ENCODE assay signal across 25 cellular contexts in genomic region chr7:147861945-147862344, GRCh38.
"Had no signal": no experiment of that assay in that cellular context is flagged by ENCODE, and none has a peak within 500 bp of the region (broad histone marks: within the 10 kb centered on the region; RNA-seq: fewer than 3 reads in every experiment).

No MANE protein-coding gene starts in this region.

- H3K27me3 ChIP-seq: dorsolateral prefrontal cortex, esophagus muscularis mucosa, esophagus squamous epithelium, foreskin keratinocyte, gastrocnemius medialis, gastroesophageal sphincter, heart left ventricle, heart right ventricle, hepatocyte had no signal

- H3K36me3 ChIP-seq: esophagus muscularis mucosa, esophagus squamous epithelium, gastrocnemius medialis, gastroesophageal sphincter, heart left ventricle, heart right ventricle had no signal

- H3K4me3 ChIP-seq: coronary artery, dorsolateral prefrontal cortex, esophagus muscularis mucosa, esophagus squamous epithelium, gastrocnemius medialis, gastroesophageal sphincter, heart left ventricle, heart right ventricle, hepatocyte had no signal

- H3K9me3 ChIP-seq: esophagus squamous epithelium, gastrocnemius medialis, gastroesophageal sphincter had no signal

- H3K4me1 ChIP-seq: esophagus squamous epithelium, foreskin keratinocyte, gastrocnemius medialis, heart left ventricle, heart right ventricle had no signal

- H3K79me2 ChIP-seq: hepatocyte had no signal

- H2AFZ ChIP-seq: hepatocyte had no signal

- H3K27ac ChIP-seq: coronary artery, epithelial cell of prostate, esophagus muscularis mucosa, esophagus squamous epithelium, foreskin keratinocyte, gastrocnemius medialis, gastroesophageal sphincter, heart left ventricle, heart right ventricle, hepatocyte had no signal

- ATAC-seq: effector memory CD8-positive, alpha-beta T cell; esophagus mucosa; foreskin keratinocyte; gastrocnemius medialis; gastroesophageal sphincter; heart left ventricle; heart right ventricle had no signal

- DNase-seq: cortex of kidney; dermis blood vessel endothelial cell; dorsolateral prefrontal cortex; effector CD4-positive, alpha-beta T cell; effector CD8-positive, alpha-beta T cell; effector memory CD4-positive, alpha-beta T cell; effector memory CD8-positive, alpha-beta T cell; endodermal cell; erythroblast; esophagus squamous epithelium; foreskin fibroblast; foreskin keratinocyte; foreskin melanocyte; gastrocnemius medialis; glutamatergic neuron; head of caudate nucleus; heart left ventricle; heart right ventricle; hippocampal formation had no signal

- H3K4me2 ChIP-seq: hepatocyte had no signal
